34 cellular contexts compared by ENCODE assay signal in the genomic region with DNA sequence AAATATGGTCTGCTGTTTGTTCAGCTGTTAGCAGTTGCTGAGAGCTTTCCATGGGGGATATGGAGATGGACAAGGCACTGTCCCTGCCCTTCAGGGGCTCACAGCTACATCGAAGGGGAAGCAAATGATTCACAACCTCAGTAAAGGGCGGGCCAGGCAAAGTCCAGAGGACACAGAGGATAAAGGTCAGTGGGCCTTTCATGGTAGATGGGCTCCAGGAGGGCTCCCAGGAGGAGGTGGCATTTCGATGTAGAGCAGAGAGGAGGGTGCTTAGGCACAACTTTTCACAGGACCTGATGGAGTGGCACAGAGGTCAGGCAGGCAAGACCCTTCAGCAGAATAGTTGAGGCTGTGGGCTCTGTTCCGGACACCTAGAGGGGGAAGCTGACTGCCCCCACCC. TPM values are rescaled to one million over a fixed set of nuclear protein-coding genes. Genes with fewer than 3 reads are reported as not detected.
"Had no signal": no experiment of that assay in that cellular context is flagged by ENCODE, and none has a peak within 500 bp of the region (broad histone marks: within the 10 kb centered on the region; RNA-seq: fewer than 3 reads in every experiment).

No MANE protein-coding gene starts in this region.

- H3K27me3 ChIP-seq: body of pancreas had no signal

- H3K9me3 ChIP-seq: adrenal gland, body of pancreas, breast epithelium, SJCRH30 had no signal

- DNase-seq: activated CD4-positive, alpha-beta T cell treated with anti-CD3 and anti-CD28 coated beads, Interleukin-2, amount 10 ng/mL, durations not matched to agents 24 days and 14 days; activated CD4-positive, alpha-beta T cell treated with anti-CD3 and anti-CD28 coated beads, Interleukin-2, amount 50 U/mL, for 4 hours; activated CD8-positive, alpha-beta T cell treated with anti-CD3 and anti-CD28 coated beads, Interleukin-2, amount 10 ng/mL, durations not matched to agents 7 days and 5 days; activated gamma-delta T cell treated with Interleukin-2 at 50 U/mL for 16 hours; activated naive CD4-positive, alpha-beta T cell treated with anti-CD3 and anti-CD28 coated beads for 36 hours; activated T-cell treated with anti-CD3 and anti-CD28 coated beads, Interleukin-2, amount 50 U/mL, for 24 hours; adrenal gland; body of pancreas; caudate nucleus; cerebellar nuclear complex; Karpas-422; KBM-7; NCI-H1048; NCI-H1105 treated with DMSO at 0.1 percent for 48 hours; NCI-H1436; NCI-H1694 treated with DMSO at 0.1 percent for 48 hours; NCI-H2029; NCI-H2171 treated with DMSO at 0.1 percent for 48 hours; NCI-H2227 treated with DMSO at 0.1 percent for 48 hours; NCI-H446; NCI-H510A treated with DMSO at 0.1 percent for 48 hours; NCI-H526 treated with DMSO at 0.1 percent for 48 hours; NCI-H774; SHP77; SJCRH30 had no signal

- H3K36me3 ChIP-seq: adrenal gland, breast epithelium, SJCRH30 had no signal

- H3K27ac ChIP-seq: adrenal gland, body of pancreas, breast epithelium, SJCRH30, SK-N-MC had no signal

- FAIRE-seq: astrocyte, TTC549 had no signal

- H3K4me3 ChIP-seq: adrenal gland, body of pancreas, breast epithelium, SJCRH30, SK-N-MC had no signal

- ATAC-seq: activated CD8-positive, alpha-beta T cell treated with anti-CD3 and anti-CD28 coated beads, Interleukin-2, amount 10 ng/mL, durations not matched to agents 7 days and 5 days; activated naive CD4-positive, alpha-beta T cell treated with anti-CD3 and anti-CD28 coated beads, Interleukin-2, amount 50 U/mL, for 72 hours; body of pancreas; Panc1 had no signal

- H3K4me1 ChIP-seq: adrenal gland, body of pancreas, breast epithelium, SJCRH30 had no signal

RNA-seq across cellular contexts. Expression of gene MLN, which starts 15.2 kb away (rescaled TPM):
- total RNA-seq: activated CD4-positive, alpha-beta T cell treated with anti-CD3 and anti-CD28 coated beads, Interleukin-2, amount 10 ng/mL, durations not matched to agents 24 days and 14 days; activated CD8-positive, alpha-beta T cell treated with anti-CD3 and anti-CD28 coated beads, Interleukin-2, amount 10 ng/mL, durations not matched to agents 7 days and 5 days; activated naive CD4-positive, alpha-beta T cell treated with anti-CD3 and anti-CD28 coated beads for 36 hours; activated naive CD4-positive, alpha-beta T cell treated with anti-CD3 and anti-CD28 coated beads, Interleukin-2, amount 50 U/mL, for 72 hours; activated T-helper 2 cell treated with anti-CD3 and anti-CD28 coated beads, Interferon-gamma antibody, Interleukin-2, Interleukin-4, amounts not matched to agents 10 μg/mL and 5 μg/mL and 100 μg/mL, durations not matched to agents 14 hours and 24 hours and 36 hours; adrenal gland; astrocyte; body of pancreas; breast epithelium; MCF 10A; RPMI7951; SJCRH30 had no signal
- polyA plus RNA-seq: adrenal gland had no signal
